Comparison of ENCODE assay signal across 12 cellular contexts in genomic region chr2:209936106-209936663, GRCh38.
A peak's percentile ranks its signal among the peaks of the same experiment; 100 is the strongest.
DNase-seq lines count a peak whose midpoint lies in the region; ATAC-seq and TF ChIP-seq lines count a peak whose summit lies in the region.
"Had no signal": no experiment of that assay in that cellular context is flagged by ENCODE, and none has a peak within 500 bp of the region (broad histone marks: within the 10 kb centered on the region; RNA-seq: fewer than 3 reads in every experiment).

No MANE protein-coding gene starts in this region.

- 32 to 37% methylated on average over 3 of the region's 3 CpGs for WGBS in body of pancreas, 2 donors
- 56 to 91% methylated on average over 3 of the region's 3 CpGs for WGBS in gastroesophageal sphincter (ENCODE audit: low coverage in 1 of 2), 2 donors
- WGBS in stomach, 5 donors = 18 to 38% (median 25%) methylated on average over 3 of the region's 3 CpGs
- WGBS in ovary, 3 donors = 60 to 78% (median 63%) methylated on average over 3 of the region's 3 CpGs

- no peak for TF ChIP-seq EP300 in gastroesophageal sphincter (IDR thresholded peaks at IDR 0.05)
- no peak for TF ChIP-seq EP300 in stomach (IDR thresholded peaks at IDR 0.05)
- no peak for TF ChIP-seq EP300 in ovary (IDR thresholded peaks at IDR 0.05)

- H3K27ac ChIP-seq in body of pancreas (peak overlapping the region in 1 of 4 donors; percentile 2), gastroesophageal sphincter (no peak overlapping the region), stomach (no peak overlapping the region), ovary (no peak overlapping the region)
- H3K27ac ChIP-seq: PC-9, tibial nerve had no signal

- no peak for TF ChIP-seq POLR2A in body of pancreas (IDR thresholded peaks at IDR 0.05)
- TF ChIP-seq POLR2A in gastroesophageal sphincter (IDR thresholded peaks at IDR 0.05) = no peak
- TF ChIP-seq POLR2A in stomach (IDR thresholded peaks at IDR 0.05) = no peak
- TF ChIP-seq POLR2A in ovary (IDR thresholded peaks at IDR 0.05) = no peak

- H3K4me1 ChIP-seq in body of pancreas (peaks cover 35% of the 10 kb centered on the region), mucosa of descending colon (ENCODE audit: low read depth) (no peaks in the 10 kb centered on the region), gastroesophageal sphincter (peaks cover 3 to 25% (median 4%) of the 10 kb centered on the region in 3 donors), stomach (peaks cover 5 to 31% (median 18%) of the 10 kb centered on the region in 4 donors), ovary (ENCODE audit: insufficient read depth) (peaks cover 5% of the 10 kb centered on the region)

- peak; percentile 56 for ATAC-seq in GM19351 (IDR thresholded peaks at IDR 0.05; ENCODE audit: unreplicated experiment)
- ATAC-seq in body of pancreas = peak; percentile 54
- ATAC-seq in mucosa of descending colon = peak; percentile 37
- ATAC-seq in gastroesophageal sphincter = no peak
- ATAC-seq in GM18873 (IDR thresholded peaks at IDR 0.05; ENCODE audit: low FRiP score, unreplicated experiment) = no peak

- H3K9me3 ChIP-seq in body of pancreas = no peaks in the 10 kb centered on the region
- no peaks in the 10 kb centered on the region for H3K9me3 ChIP-seq in mucosa of descending colon
- no peaks in the 10 kb centered on the region for H3K9me3 ChIP-seq in gastroesophageal sphincter
- no peaks in the 10 kb centered on the region for H3K9me3 ChIP-seq in stomach
- H3K9me3 ChIP-seq in ovary = no peaks in the 10 kb centered on the region
- H3K9me3 ChIP-seq: tibial nerve had no signal

- peak in 6 of 7 experiments; percentile 24 to 69 (median 56) for TF ChIP-seq CTCF in body of pancreas (IDR thresholded peaks at IDR 0.05)
- no peak for TF ChIP-seq CTCF in mucosa of descending colon (IDR thresholded peaks at IDR 0.05)
- TF ChIP-seq CTCF in gastroesophageal sphincter (IDR thresholded peaks at IDR 0.05) = peak in 1 of 4 experiments; percentile 19
- TF ChIP-seq CTCF in stomach (IDR thresholded peaks at IDR 0.05) = peak in 2 of 7 experiments; percentile 9 to 35
- TF ChIP-seq CTCF in ovary (IDR thresholded peaks at IDR 0.05) = no peak

- H3K4me3 ChIP-seq in body of pancreas (no peak overlapping the region), mucosa of descending colon (no peak overlapping the region), gastroesophageal sphincter (no peak overlapping the region), stomach (no peak overlapping the region), ovary (no peak overlapping the region)
- H3K4me3 ChIP-seq: PC-9, tibial nerve had no signal

- DNase-seq in HT-29 (ENCODE audit: low spot score) (peak; percentile 48), body of pancreas (peak in 3 of 4 donors; percentile 28 to 43 (median 41)), mucosa of descending colon (peak in 1 of 3 donors; percentile 6), stomach (no peak), ovary (no peak)
- DNase-seq: activated T-cell treated with anti-CD3 and anti-CD28 coated beads, Interleukin-2, amount 50 U/mL, for 48 hours; mammary epithelial cell; PC-9 had no signal

- no peaks in the 10 kb centered on the region for H3K27me3 ChIP-seq in body of pancreas
- H3K27me3 ChIP-seq in gastroesophageal sphincter = no peaks in the 10 kb centered on the region
- H3K27me3 ChIP-seq in stomach = no peaks in the 10 kb centered on the region
- no peaks in the 10 kb centered on the region for H3K27me3 ChIP-seq in ovary
- H3K27me3 ChIP-seq: tibial nerve had no signal

- intact Hi-C loops in body of pancreas (cut with DNase I) (no loop called here), mucosa of descending colon (cut with DNase I, micrococcal nuclease) (no loop called here), stomach (cut with DNase I; ENCODE audit: low total_unique reads) (no loop called here), ovary (cut with DNase I) (no loop called here)

- no peaks in the 10 kb centered on the region for H3K36me3 ChIP-seq in body of pancreas (replicated peaks in 1 of 2; ENCODE audit: insufficient read depth in 1 of 2, low read depth in 2 of 2)
- no peaks in the 10 kb centered on the region for H3K36me3 ChIP-seq in mucosa of descending colon (ENCODE audit: low read depth)
- H3K36me3 ChIP-seq in gastroesophageal sphincter = no peaks in the 10 kb centered on the region
- no peaks in the 10 kb centered on the region for H3K36me3 ChIP-seq in stomach
- H3K36me3 ChIP-seq in ovary = no peaks in the 10 kb centered on the region
- H3K36me3 ChIP-seq: tibial nerve had no signal

Comparison
In these comparisons a context has a peak if more than half of its experiments do, and no peak if none do; other contexts are left out.
1. ATAC-seq: peak in GM19351 (single experiment), body of pancreas (single experiment) and mucosa of descending colon (single experiment); none in gastroesophageal sphincter (single experiment) and GM18873 (single experiment).
2. DNase-seq: peak in HT-29 (single experiment) and body of pancreas (3 of 4); none in stomach (single experiment) and ovary (0 of 5).
3. CTCF ChIP-seq: peak in body of pancreas (6 of 7); none in mucosa of descending colon (single experiment) and ovary (0 of 3).